ENCODE assay signal across 1 cellular context in the genomic region with DNA sequence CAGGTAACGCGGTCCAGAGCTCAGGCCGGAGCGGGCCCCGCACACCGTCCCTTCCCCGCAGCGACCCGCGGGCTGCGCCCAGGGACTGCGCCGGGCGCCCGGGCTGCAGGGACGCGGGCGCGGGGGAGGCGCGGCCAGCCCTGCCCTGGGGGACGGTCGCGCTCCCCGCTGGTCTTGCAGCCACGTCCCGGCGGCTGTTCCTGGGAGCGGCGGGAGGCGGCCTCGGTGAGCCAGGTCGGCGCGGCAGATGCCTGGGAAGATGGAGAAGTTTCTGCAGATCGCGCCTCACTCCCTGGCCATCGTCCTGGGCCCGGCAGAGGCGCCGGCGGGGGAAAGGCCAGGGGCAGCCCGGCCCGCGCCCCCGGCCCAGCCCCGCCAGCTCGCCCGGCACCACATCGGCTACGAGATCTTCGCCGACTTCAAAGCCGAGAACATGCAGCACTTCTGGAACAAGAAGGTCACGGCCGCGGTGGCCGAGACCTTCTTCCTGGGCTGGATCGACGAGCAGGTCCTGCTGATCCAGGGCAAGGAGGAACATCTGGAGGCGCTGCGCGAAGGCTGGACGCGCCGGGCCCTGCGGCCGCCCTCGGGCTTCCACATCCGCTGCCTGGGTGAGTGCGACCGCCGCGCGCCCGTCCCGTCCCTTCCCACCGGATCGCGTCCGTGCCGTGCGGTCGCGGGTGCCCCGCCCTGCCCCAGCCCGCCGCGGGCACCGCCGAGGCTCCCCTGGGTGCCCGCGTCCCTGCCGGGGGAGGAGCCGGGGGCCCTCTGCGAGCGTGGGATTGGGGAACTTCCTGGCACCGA.
A peak's percentile ranks its signal among the peaks of the same experiment; 100 is the strongest.
TF ChIP-seq lines count a peak whose summit lies in the region.

No MANE protein-coding gene starts in this region.

TF ChIP-seq in WTC11, 78 proteins besides CTCF, POLR2A, EP300 and RAD21 (continued from another document):
- TF ChIP-seq, protein P1, sequence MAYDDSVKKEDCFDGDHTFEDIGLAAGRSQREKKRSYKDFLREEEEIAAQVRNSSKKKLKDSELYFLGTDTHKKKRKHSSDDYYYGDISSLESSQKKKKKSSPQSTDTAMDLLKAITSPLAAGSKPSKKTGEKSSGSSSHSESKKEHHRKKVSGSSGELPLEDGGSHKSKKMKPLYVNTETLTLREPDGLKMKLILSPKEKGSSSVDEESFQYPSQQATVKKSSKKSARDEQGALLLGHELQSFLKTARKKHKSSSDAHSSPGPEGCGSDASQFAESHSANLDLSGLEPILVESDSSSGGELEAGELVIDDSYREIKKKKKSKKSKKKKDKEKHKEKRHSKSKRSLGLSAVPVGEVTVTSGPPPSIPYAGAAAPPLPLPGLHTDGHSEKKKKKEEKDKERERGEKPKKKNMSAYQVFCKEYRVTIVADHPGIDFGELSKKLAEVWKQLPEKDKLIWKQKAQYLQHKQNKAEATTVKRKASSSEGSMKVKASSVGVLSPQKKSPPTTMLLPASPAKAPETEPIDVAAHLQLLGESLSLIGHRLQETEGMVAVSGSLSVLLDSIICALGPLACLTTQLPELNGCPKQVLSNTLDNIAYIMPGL (CRISPR knock-in tag; IDR thresholded peaks at IDR 0.05), result 0 out of 2 replicates have a peak, but pooled peaks have one; percentile 62
- TF ChIP-seq USF2 (CRISPR knock-in tag; IDR thresholded peaks at IDR 0.05) (0 out of 2 replicates have a peak, but pooled peaks have one; percentile 5), TEAD1 (CRISPR knock-in tag; IDR thresholded peaks at IDR 0.05) (peak; percentile 34; the same call in 1 of the 2 replicates), ETV6 (CRISPR knock-in tag; IDR thresholded peaks at IDR 0.05) (peak; percentile 43; the same call in 1 of the 2 replicates), FOXP1 (CRISPR knock-in tag; IDR thresholded peaks at IDR 0.05; ENCODE audit: borderline replicate concordance) (peak; percentile 65; the same call in 1 of the 2 replicates)
- TF ChIP-seq, protein P2, sequence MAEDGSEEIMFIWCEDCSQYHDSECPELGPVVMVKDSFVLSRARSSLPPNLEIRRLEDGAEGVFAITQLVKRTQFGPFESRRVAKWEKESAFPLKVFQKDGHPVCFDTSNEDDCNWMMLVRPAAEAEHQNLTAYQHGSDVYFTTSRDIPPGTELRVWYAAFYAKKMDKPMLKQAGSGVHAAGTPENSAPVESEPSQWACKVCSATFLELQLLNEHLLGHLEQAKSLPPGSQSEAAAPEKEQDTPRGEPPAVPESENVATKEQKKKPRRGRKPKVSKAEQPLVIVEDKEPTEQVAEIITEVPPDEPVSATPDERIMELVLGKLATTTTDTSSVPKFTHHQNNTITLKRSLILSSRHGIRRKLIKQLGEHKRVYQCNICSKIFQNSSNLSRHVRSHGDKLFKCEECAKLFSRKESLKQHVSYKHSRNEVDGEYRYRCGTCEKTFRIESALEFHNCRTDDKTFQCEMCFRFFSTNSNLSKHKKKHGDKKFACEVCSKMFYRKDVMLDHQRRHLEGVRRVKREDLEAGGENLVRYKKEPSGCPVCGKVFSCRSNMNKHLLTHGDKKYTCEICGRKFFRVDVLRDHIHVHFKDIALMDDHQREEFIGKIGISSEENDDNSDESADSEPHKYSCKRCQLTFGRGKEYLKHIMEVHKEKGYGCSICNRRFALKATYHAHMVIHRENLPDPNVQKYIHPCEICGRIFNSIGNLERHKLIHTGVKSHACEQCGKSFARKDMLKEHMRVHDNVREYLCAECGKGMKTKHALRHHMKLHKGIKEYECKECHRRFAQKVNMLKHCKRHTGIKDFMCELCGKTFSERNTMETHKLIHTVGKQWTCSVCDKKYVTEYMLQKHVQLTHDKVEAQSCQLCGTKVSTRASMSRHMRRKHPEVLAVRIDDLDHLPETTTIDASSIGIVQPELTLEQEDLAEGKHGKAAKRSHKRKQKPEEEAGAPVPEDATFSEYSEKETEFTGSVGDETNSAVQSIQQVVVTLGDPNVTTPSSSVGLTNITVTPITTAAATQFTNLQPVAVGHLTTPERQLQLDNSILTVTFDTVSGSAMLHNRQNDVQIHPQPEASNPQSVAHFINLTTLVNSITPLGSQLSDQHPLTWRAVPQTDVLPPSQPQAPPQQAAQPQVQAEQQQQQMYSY (CRISPR knock-in tag; IDR thresholded peaks at IDR 0.05), result peak; percentile 68
